18 cellular contexts compared by ENCODE assay signal in genomic region chr1:151435174-151435573, GRCh38. TPM values are rescaled to one million over a fixed set of nuclear protein-coding genes. Genes with fewer than 3 reads are reported as not detected.
DNase-seq lines count a peak whose midpoint lies in the region; ATAC-seq and TF ChIP-seq lines count a peak whose summit lies in the region.
"Had no signal": no experiment of that assay in that cellular context is flagged by ENCODE, and none has a peak within 500 bp of the region (broad histone marks: within the 10 kb centered on the region; RNA-seq: fewer than 3 reads in every experiment).

No MANE protein-coding gene starts in this region.

- TF ChIP-seq CTCF in MCF 10A (IDR thresholded peaks at IDR 0.05; ENCODE audit: unreplicated experiment) (no peak), breast epithelium (IDR thresholded peaks at IDR 0.05) (no peak), gastroesophageal sphincter (IDR thresholded peaks at IDR 0.05) (no peak)

- TF ChIP-seq POLR2A in breast epithelium (IDR thresholded peaks at IDR 0.05) (no peak), gastroesophageal sphincter (IDR thresholded peaks at IDR 0.05) (no peak)

- no peak overlapping the region for H3K4me3 Mint-ChIP-seq in MCF 10A (ENCODE audit: unreplicated experiment)
- no peak overlapping the region for H3K4me3 Mint-ChIP-seq in stimulated activated naive B cell treated with anti-CD40 and anti-IgM and Interleukin-4, amounts not matched to agents 10 μg/mL and 1 μg/mL and 100 μg/mL, for 72 hours

- no peaks in the 10 kb centered on the region for H3K27me3 ChIP-seq in breast epithelium
- H3K27me3 ChIP-seq in gastroesophageal sphincter, result no peaks in the 10 kb centered on the region

- no peaks in the 10 kb centered on the region for H3K27me3 Mint-ChIP-seq in MCF 10A (ENCODE audit: insufficient read depth, unreplicated experiment)
- no peaks in the 10 kb centered on the region for H3K27me3 Mint-ChIP-seq in stimulated activated naive B cell treated with anti-CD40 and anti-IgM and Interleukin-4, amounts not matched to agents 10 μg/mL and 1 μg/mL and 100 μg/mL, for 72 hours

- peaks cover 47% of the 10 kb centered on the region for H3K36me3 Mint-ChIP-seq in MCF 10A (ENCODE audit: insufficient read depth, unreplicated experiment)
- H3K36me3 Mint-ChIP-seq in stimulated activated naive B cell treated with anti-CD40 and anti-IgM and Interleukin-4, amounts not matched to agents 10 μg/mL and 1 μg/mL and 100 μg/mL, for 72 hours, result peaks cover 8 to 23% of the 10 kb centered on the region in 2 donors

- H3K27ac Mint-ChIP-seq in MCF 10A (ENCODE audit: low read depth, unreplicated experiment), result peak overlapping the region; percentile 14
- peak overlapping the region; percentile 14 for H3K27ac Mint-ChIP-seq in stimulated activated naive B cell treated with anti-CD40 and anti-IgM and Interleukin-4, amounts not matched to agents 10 μg/mL and 1 μg/mL and 100 μg/mL, for 72 hours

- no peaks in the 10 kb centered on the region for H3K9me3 Mint-ChIP-seq in MCF 10A (ENCODE audit: unreplicated experiment)
- H3K9me3 Mint-ChIP-seq in stimulated activated naive B cell treated with anti-CD40 and anti-IgM and Interleukin-4, amounts not matched to agents 10 μg/mL and 1 μg/mL and 100 μg/mL, for 72 hours, result no peaks in the 10 kb centered on the region

- no peak for TF ChIP-seq EP300 in gastroesophageal sphincter (IDR thresholded peaks at IDR 0.05)

- CTCF ChIA-PET in MCF 10A (lab: Yijun Ruan, JAX), result interaction anchor here (0.7 to 4.1 kb wide), 5 partner anchors 10 to 401 kb away, joined by 3 to 23 read pairs (median 8); no protein-coding TSS in a partner anchor

- H3K27ac ChIP-seq in breast epithelium, result no peak overlapping the region
- H3K27ac ChIP-seq in gastroesophageal sphincter, result peak overlapping the region in 3 of 4 donors; percentile 34 to 62 (median 59)

- DNase-seq in MCF 10A (ENCODE audit: unreplicated experiment) (peak; percentile 13), breast epithelium (ENCODE audit: low spot score in 2 of 2) (no peak), amniotic epithelial cell (ENCODE audit: low read depth) (peak; percentile 29), COR-L47 (lab: John Stamatoyannopoulos, UW) (no peak)
- DNase-seq in stimulated activated naive B cell treated with anti-CD40 and anti-IgM and Interleukin-4, amounts not matched to agents 10 μg/mL and 1 μg/mL and 100 μg/mL, for 72 hours, result no peak
- DNase-seq in activated effector memory CD4-positive, alpha-beta T cell treated with Interleukin-2 at 50 U/mL for 16 hours, result no peak
- DNase-seq in stimulated activated CD4-positive, alpha-beta T cell treated with anti-CD3 and anti-CD28 coated beads, Interleukin-4, amount 100 ng/mL, for 24 hours, result no peak
- DNase-seq: 8988T, AML-193, DMS53, NCI-H1048, NCI-H2107, NCI-H748 treated with DMSO at 0.1 percent for 48 hours, SHP77 treated with DMSO at 0.1 percent for 48 hours had no signal

- intact Hi-C loops in MCF 10A (cut with micrococcal nuclease) (no loop called here), breast epithelium (cut with DNase I; ENCODE audit: low total_unique reads) (no loop called here)

- BruUV-seq in MCF 10A (replicated peaks; lab: Mats Ljungman, UMichigan), result no TSS peak

- POLR2A ChIA-PET in MCF 10A (lab: Yijun Ruan, JAX), result interaction anchor here (0.7 to 1.2 kb wide), 6 partner anchors 13 to 891 kb away, joined by 3 to 4 read pairs (median 3); partner anchors contain the start of genes RFX5 and TUFT1

- peak; percentile 62 for ATAC-seq in gastroesophageal sphincter
- ATAC-seq in stimulated activated naive B cell treated with anti-CD40 and anti-IgM and Interleukin-4, amounts not matched to agents 10 μg/mL and 1 μg/mL and 100 μg/mL, for 72 hours (replicated peaks), result no peak
- ATAC-seq: GM12878, K562, Panc1 had no signal

- no peaks in the 10 kb centered on the region for H3K4me1 ChIP-seq in breast epithelium
- peaks cover 3 to 83% (median 18%) of the 10 kb centered on the region in 3 donors for H3K4me1 ChIP-seq in gastroesophageal sphincter

- no peaks in the 10 kb centered on the region for H3K9me3 ChIP-seq in breast epithelium
- H3K9me3 ChIP-seq in gastroesophageal sphincter, result no peaks in the 10 kb centered on the region

- H3K36me3 ChIP-seq in breast epithelium, result peaks cover 3% of the 10 kb centered on the region
- peaks cover 0 to 8% of the 10 kb centered on the region in 2 donors for H3K36me3 ChIP-seq in gastroesophageal sphincter

- peaks cover 6% of the 10 kb centered on the region for H3K4me1 Mint-ChIP-seq in MCF 10A (ENCODE audit: insufficient read depth, unreplicated experiment)
- peaks cover 7 to 45% of the 10 kb centered on the region in 2 donors for H3K4me1 Mint-ChIP-seq in stimulated activated naive B cell treated with anti-CD40 and anti-IgM and Interleukin-4, amounts not matched to agents 10 μg/mL and 1 μg/mL and 100 μg/mL, for 72 hours

- 37 to 77% methylated on average over 3 of the region's 3 CpGs for WGBS in gastroesophageal sphincter (ENCODE audit: low coverage in 1 of 2), 2 donors

- H3K4me3 ChIP-seq in breast epithelium (no peak overlapping the region), gastroesophageal sphincter (no peak overlapping the region)
- H3K4me3 ChIP-seq: GM12878, K562 had no signal

RNA-seq across cellular contexts. Expression of gene POGZ, which starts 24.1 kb away (rescaled TPM):
- total RNA-seq in MCF 10A (2022), result 92.1 and 92.2 TPM in 2 replicates
- total RNA-seq in breast epithelium, result 10 to 100 TPM; 37.0 to 72.6 (median 60.3) TPM
- 10 to 100 TPM; 25.8 to 68.2 (median 47.3) TPM for total RNA-seq in gastroesophageal sphincter

RNA-seq across cellular contexts. Expression of gene PSMB4, which starts 35.8 kb away (rescaled TPM):
- total RNA-seq in MCF 10A (2022) (281 and 320 TPM in 2 replicates), breast epithelium (100 to 1,000 TPM; 234 to 270 (median 254) TPM), gastroesophageal sphincter (100 to 1,000 TPM; 192 to 245 (median 232) TPM)

Comparison
In these comparisons a context has a peak if more than half of its experiments do, and no peak if none do; other contexts are left out.
1. DNase-seq: peak in MCF 10A (single experiment) and amniotic epithelial cell (single experiment); none in breast epithelium (0 of 2), stimulated activated naive B cell treated with anti-CD40 and anti-IgM and Interleukin-4, amounts not matched to agents 10 μg/mL and 1 μg/mL and 100 μg/mL, for 72 hours (single experiment), activated effector memory CD4-positive, alpha-beta T cell treated with Interleukin-2 at 50 U/mL for 16 hours (single experiment), stimulated activated CD4-positive, alpha-beta T cell treated with anti-CD3 and anti-CD28 coated beads, Interleukin-4, amount 100 ng/mL, for 24 hours (single experiment) and COR-L47 (single experiment).
2. H3K27ac ChIP-seq: peak in gastroesophageal sphincter (3 of 4); none in breast epithelium (0 of 2).